In the genomic region with DNA sequence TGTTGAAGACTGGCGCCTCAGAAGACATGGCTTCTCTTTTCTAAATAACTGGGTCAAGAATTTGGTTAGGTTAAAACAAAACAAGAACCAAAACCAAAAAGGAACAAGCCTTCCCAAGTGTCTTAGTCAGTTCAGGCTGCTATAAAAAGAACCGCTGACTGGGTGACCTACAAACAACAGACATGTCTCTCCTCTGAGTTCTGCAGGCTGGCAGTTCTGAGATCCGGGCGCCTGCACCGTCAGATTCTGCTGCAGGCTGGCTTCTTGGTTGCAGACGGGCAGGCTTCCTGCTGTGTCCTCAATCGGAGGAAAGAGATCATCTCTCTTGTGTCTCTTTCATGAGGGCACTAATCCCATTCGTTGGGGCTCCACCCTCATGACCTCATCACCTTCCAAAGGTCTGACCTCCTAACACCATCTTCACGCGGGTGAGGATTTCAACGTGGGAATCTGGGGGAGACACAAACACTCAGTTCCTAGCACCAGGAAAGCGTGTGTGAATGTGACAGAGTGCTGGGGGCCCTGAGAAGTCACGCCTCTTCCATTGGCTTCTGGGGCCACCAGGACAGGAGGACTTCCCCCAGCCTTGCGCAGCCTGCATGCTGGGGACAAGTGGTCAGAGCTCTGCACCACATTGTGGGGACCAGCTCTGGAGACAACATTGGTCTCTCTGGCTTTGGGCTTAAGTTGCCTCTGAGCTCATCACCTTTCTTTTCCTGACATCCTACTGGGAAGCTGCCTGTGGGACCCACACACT, we compare ENCODE assay signal across 14 cellular contexts.
"Had no signal": no experiment of that assay in that cellular context is flagged by ENCODE, and none has a peak within 500 bp of the region (broad histone marks: within the 10 kb centered on the region; RNA-seq: fewer than 3 reads in every experiment).

No MANE protein-coding gene starts in this region.

- H3K27ac ChIP-seq: breast epithelium, esophagus squamous epithelium had no signal

- H3K36me3 Mint-ChIP-seq: naive thymus-derived CD8-positive, alpha-beta T cell; stimulated activated naive B cell treated with anti-CD40 and anti-IgM and Interleukin-4, amounts not matched to agents 10 μg/mL and 1 μg/mL and 100 μg/mL, for 72 hours had no signal

- H3K9me3 Mint-ChIP-seq: activated CD4-positive, alpha-beta memory T cell treated with anti-CD3 and anti-CD28 coated beads, Interleukin-2, amount 10 ng/mL, durations not matched to agents 7 days and 5 days; T-helper 2 cell treated with Interferon-gamma antibody and Interleukin-4, amounts not matched to agents 5 μg/mL and 100 μg/mL, for 36 hours had no signal

- H3K36me3 ChIP-seq: breast epithelium, esophagus squamous epithelium had no signal

- ATAC-seq: activated T-cell treated with anti-CD3 and anti-CD28 coated beads, Interleukin-2, amount 50 U/mL, for 4 hours; naive thymus-derived CD8-positive, alpha-beta T cell had no signal

- H3K27me3 ChIP-seq: breast epithelium, esophagus squamous epithelium had no signal

- H3K4me3 ChIP-seq: breast epithelium, esophagus squamous epithelium had no signal

- DNase-seq: activated B cell treated with CpG ODN at 0.5 μM for 24 hours; activated CD4-positive, alpha-beta memory T cell treated with anti-CD3 and anti-CD28 coated beads, Interleukin-2, amount 10 ng/mL, durations not matched to agents 7 days and 5 days; activated CD4-positive, alpha-beta T cell treated with anti-CD3 and anti-CD28 coated beads for 48 hours; activated effector memory CD4-positive, alpha-beta T cell treated with Interleukin-2 at 50 U/mL for 16 hours; activated naive CD4-positive, alpha-beta T cell treated with anti-CD3 and anti-CD28 coated beads, Interleukin-2, amount 50 U/mL, for 16 hours; activated T-cell treated with anti-CD3 and anti-CD28 coated beads, Interleukin-2, amount 50 U/mL, for 4 hours; effector CD8-positive, alpha-beta T cell; esophagus squamous epithelium; mesendoderm; naive thymus-derived CD8-positive, alpha-beta T cell; retina; stimulated activated naive B cell treated with anti-CD40 and anti-IgM and Interleukin-4, amounts not matched to agents 10 μg/mL and 1 μg/mL and 100 μg/mL, for 72 hours had no signal

- H3K4me3 Mint-ChIP-seq: activated B cell treated with CpG ODN at 0.5 μM for 24 hours; activated CD4-positive, alpha-beta memory T cell treated with anti-CD3 and anti-CD28 coated beads, Interleukin-2, amount 10 ng/mL, durations not matched to agents 7 days and 5 days; activated T-cell treated with anti-CD3 and anti-CD28 coated beads, Interleukin-2, amount 50 U/mL, for 4 hours; naive thymus-derived CD8-positive, alpha-beta T cell; stimulated activated naive B cell treated with anti-CD40 and anti-IgM and Interleukin-4, amounts not matched to agents 10 μg/mL and 1 μg/mL and 100 μg/mL, for 72 hours; T-helper 2 cell treated with Interferon-gamma antibody and Interleukin-4, amounts not matched to agents 5 μg/mL and 100 μg/mL, for 36 hours had no signal

- H3K9me3 ChIP-seq: breast epithelium, esophagus squamous epithelium had no signal

- H3K4me1 Mint-ChIP-seq: activated B cell treated with CpG ODN at 0.5 μM for 24 hours; activated CD4-positive, alpha-beta memory T cell treated with anti-CD3 and anti-CD28 coated beads, Interleukin-2, amount 10 ng/mL, durations not matched to agents 7 days and 5 days had no signal

- H3K4me1 ChIP-seq: breast epithelium had no signal

- H3K27ac Mint-ChIP-seq: activated B cell treated with CpG ODN at 0.5 μM for 24 hours; activated CD4-positive, alpha-beta memory T cell treated with anti-CD3 and anti-CD28 coated beads, Interleukin-2, amount 10 ng/mL, durations not matched to agents 7 days and 5 days; naive thymus-derived CD8-positive, alpha-beta T cell; stimulated activated naive B cell treated with anti-CD40 and anti-IgM and Interleukin-4, amounts not matched to agents 10 μg/mL and 1 μg/mL and 100 μg/mL, for 72 hours; T-helper 2 cell treated with Interferon-gamma antibody and Interleukin-4, amounts not matched to agents 5 μg/mL and 100 μg/mL, for 36 hours had no signal
